In genomic region chr7:86152926-86153325, GRCh38 we compare ENCODE assay signal across 24 cellular contexts.
"Had no signal": no experiment of that assay in that cellular context is flagged by ENCODE, and none has a peak within 500 bp of the region (broad histone marks: within the 10 kb centered on the region; RNA-seq: fewer than 3 reads in every experiment).

No MANE protein-coding gene starts in this region.

- DNase-seq: colonic mucosa; cortex of kidney; dermis blood vessel endothelial cell; dorsolateral prefrontal cortex; effector CD4-positive, alpha-beta T cell; effector CD8-positive, alpha-beta T cell; effector memory CD4-positive, alpha-beta T cell; effector memory CD8-positive, alpha-beta T cell; endodermal cell; erythroblast; esophagus squamous epithelium; foreskin fibroblast; foreskin keratinocyte; foreskin melanocyte; gastrocnemius medialis; glutamatergic neuron; head of caudate nucleus; heart left ventricle; heart right ventricle had no signal

- H3K9me3 ChIP-seq: colonic mucosa, esophagus muscularis mucosa, gastrocnemius medialis, gastroesophageal sphincter had no signal

- H3K9me3 Mint-ChIP-seq: endodermal cell had no signal

- H3K4me3 ChIP-seq: colonic mucosa, coronary artery, dorsolateral prefrontal cortex, esophagus muscularis mucosa, esophagus squamous epithelium, gastrocnemius medialis, gastroesophageal sphincter, heart left ventricle, heart right ventricle had no signal

- H3K27ac Mint-ChIP-seq: dendritic cell treated with granulocyte-macrophage colony-stimulating factor and Interleukin-4, amounts not matched to agents 40 ng/mL and 50 ng/mL, for 4 days; effector memory CD8-positive, alpha-beta T cell; endodermal cell had no signal

- H3K27me3 ChIP-seq: colonic mucosa, dorsolateral prefrontal cortex, esophagus muscularis mucosa, esophagus squamous epithelium, foreskin keratinocyte, gastrocnemius medialis, gastroesophageal sphincter, heart left ventricle, heart right ventricle had no signal

- H3K4me1 ChIP-seq: colonic mucosa, esophagus muscularis mucosa, esophagus squamous epithelium, foreskin keratinocyte, gastrocnemius medialis, gastroesophageal sphincter, heart left ventricle, heart right ventricle had no signal

- H3K4me3 Mint-ChIP-seq: dendritic cell treated with granulocyte-macrophage colony-stimulating factor and Interleukin-4, amounts not matched to agents 40 ng/mL and 50 ng/mL, for 4 days; effector memory CD8-positive, alpha-beta T cell; endodermal cell had no signal

- H3K27me3 Mint-ChIP-seq: dendritic cell treated with granulocyte-macrophage colony-stimulating factor and Interleukin-4, amounts not matched to agents 40 ng/mL and 50 ng/mL, for 4 days; effector memory CD8-positive, alpha-beta T cell had no signal

- H3K36me3 ChIP-seq: colonic mucosa, esophagus muscularis mucosa, esophagus squamous epithelium, gastrocnemius medialis, gastroesophageal sphincter, heart left ventricle, heart right ventricle had no signal

- ATAC-seq: effector memory CD8-positive, alpha-beta T cell; esophagus mucosa; foreskin keratinocyte; gastrocnemius medialis; gastroesophageal sphincter; heart left ventricle; heart right ventricle had no signal
